In genomic region chr11:82676483-82677094, GRCh38 we compare ENCODE assay signal across 10 cellular contexts. TPM values are rescaled to one million over a fixed set of nuclear protein-coding genes. Genes with fewer than 3 reads are reported as not detected.
DNase-seq lines count a peak whose midpoint lies in the region; ATAC-seq and TF ChIP-seq lines count a peak whose summit lies in the region.
"Had no signal": no experiment of that assay in that cellular context is flagged by ENCODE, and none has a peak within 500 bp of the region (broad histone marks: within the 10 kb centered on the region; RNA-seq: fewer than 3 reads in every experiment).

No MANE protein-coding gene starts in this region.

- TF ChIP-seq CTCF in DOHH2 (IDR thresholded peaks at IDR 0.05; ENCODE audit: low read depth, low read length, poor library complexity, severe bottlenecking) (peak; percentile 65), HFF-Myc (IDR thresholded peaks at IDR 0.05; ENCODE audit: low read depth, low read length, missing control alignments) (peak; percentile 24), WTC11 (IDR thresholded peaks at IDR 0.05) (no peak), mesothelial cell of epicardium (IDR thresholded peaks at IDR 0.05; ENCODE audit: unreplicated experiment) (peak; percentile 32)

- peaks cover under 1% of the 10 kb centered on the region; the same call in 1 of the 2 replicates for H3K36me3 Mint-ChIP-seq in WTC11
- H3K36me3 Mint-ChIP-seq in mesothelial cell of epicardium: no peaks in the 10 kb centered on the region
- no peaks in the 10 kb centered on the region for H3K36me3 Mint-ChIP-seq in activated CD4-positive, alpha-beta T cell treated with anti-CD3 and anti-CD28 coated beads, Interleukin-2, amount 10 ng/mL, durations not matched to agents 7 days and 5 days (ENCODE audit: low read depth)

- H3K27ac ChIP-seq in DOHH2 (ENCODE audit: low read depth, low read length): no peak overlapping the region
- H3K27ac ChIP-seq: spleen had no signal

- no peaks in the 10 kb centered on the region for H4K20me1 ChIP-seq in DOHH2 (ENCODE audit: control insufficient read depth, insufficient read depth, low read depth, low read length)

- H3K27ac Mint-ChIP-seq in WTC11 (peak overlapping the region; percentile 82; the same call in 1 of the 2 replicates), mesothelial cell of epicardium (no peak overlapping the region)
- H3K27ac Mint-ChIP-seq in activated CD4-positive, alpha-beta T cell treated with anti-CD3 and anti-CD28 coated beads, Interleukin-2, amount 10 ng/mL, durations not matched to agents 7 days and 5 days: no peak overlapping the region

- H3K27me3 Mint-ChIP-seq in WTC11 (ENCODE audit: low read depth) (no peaks in the 10 kb centered on the region; the same call in 1 of the 2 replicates), mesothelial cell of epicardium (ENCODE audit: low read depth) (no peaks in the 10 kb centered on the region)
- peaks cover 5% of the 10 kb centered on the region for H3K27me3 Mint-ChIP-seq in activated CD4-positive, alpha-beta T cell treated with anti-CD3 and anti-CD28 coated beads, Interleukin-2, amount 10 ng/mL, durations not matched to agents 7 days and 5 days

- no peak overlapping the region for H3K4me3 Mint-ChIP-seq in WTC11
- no peak overlapping the region for H3K4me3 Mint-ChIP-seq in mesothelial cell of epicardium
- H3K4me3 Mint-ChIP-seq in activated CD4-positive, alpha-beta T cell treated with anti-CD3 and anti-CD28 coated beads, Interleukin-2, amount 10 ng/mL, durations not matched to agents 7 days and 5 days: no peak overlapping the region

- no peaks in the 10 kb centered on the region for H3K9me2 ChIP-seq in DOHH2 (replicated peaks; ENCODE audit: control insufficient read depth, low read length)

- no peak overlapping the region for H3K4me2 ChIP-seq in DOHH2 (ENCODE audit: low read length)

- peaks cover 6% of the 10 kb centered on the region; the same call in 1 of the 2 replicates for H3K9me3 ChIP-seq in DOHH2 (ENCODE audit: control insufficient read depth, insufficient read depth, low read length)
- H3K9me3 ChIP-seq: MG63 had no signal

- ATAC-seq in WTC11 (peak; percentile 16; the same call in 1 of the 2 replicates), HG03521 (IDR thresholded peaks at IDR 0.05; ENCODE audit: unreplicated experiment) (no peak)

- no peak for DNase-seq in HFF-Myc (ENCODE audit: extremely low read depth, low read depth)
- no peak for DNase-seq in WTC11 (ENCODE audit: low spot score)
- no peak for DNase-seq in mesothelial cell of epicardium (ENCODE audit: low spot score in 2 of 2, unreplicated experiment in 2 of 2)
- no peak for DNase-seq in activated CD4-positive, alpha-beta T cell treated with anti-CD3 and anti-CD28 coated beads, Interleukin-2, amount 10 ng/mL, durations not matched to agents 7 days and 5 days
- DNase-seq in NCI-H2029 treated with DMSO at 0.1 percent for 48 hours (lab: John Stamatoyannopoulos, UW): no peak
- no peak for DNase-seq in superior temporal gyrus (ENCODE audit: extremely low spot score)
- DNase-seq: MG63, spleen had no signal

- POLR2A ChIA-PET in WTC11 (lab: Charles Lee): interaction anchor here (0.5 kb wide), 1 partner anchor 168 kb away, joined by 4 read pairs; no protein-coding TSS in a partner anchor
- POLR2A ChIA-PET in activated CD4-positive, alpha-beta T cell treated with anti-CD3 and anti-CD28 coated beads, Interleukin-2, amount 10 ng/mL, durations not matched to agents 7 days and 5 days (lab: Charles Lee): no interaction called here

- H3K4me3 ChIP-seq in DOHH2 (ENCODE audit: low read length) (no peak overlapping the region), HFF-Myc (replicated peaks; ENCODE audit: low read depth, low read length) (no peak overlapping the region)
- H3K4me3 ChIP-seq: MG63, spleen had no signal

- H3K4me1 ChIP-seq in DOHH2 (ENCODE audit: control insufficient read depth, low read length): no peaks in the 10 kb centered on the region
- H3K4me1 ChIP-seq: spleen had no signal

- no peaks in the 10 kb centered on the region for H3F3A ChIP-seq in DOHH2 (ENCODE audit: control insufficient read depth, insufficient read depth)

- H3K9me3 Mint-ChIP-seq in WTC11 (peaks cover 18% of the 10 kb centered on the region), mesothelial cell of epicardium (peaks cover 22% of the 10 kb centered on the region)
- no peaks in the 10 kb centered on the region for H3K9me3 Mint-ChIP-seq in activated CD4-positive, alpha-beta T cell treated with anti-CD3 and anti-CD28 coated beads, Interleukin-2, amount 10 ng/mL, durations not matched to agents 7 days and 5 days

- H3K79me2 ChIP-seq in DOHH2 (ENCODE audit: control insufficient read depth, low read length): no peaks in the 10 kb centered on the region

- CTCF ChIA-PET in WTC11 (lab: Charles Lee): interaction anchor here (1.3 to 1.4 kb wide), 2 partner anchors 19 kb away, joined by 4 to 6 read pairs; no protein-coding TSS in a partner anchor
- CTCF ChIA-PET in activated CD4-positive, alpha-beta T cell treated with anti-CD3 and anti-CD28 coated beads, Interleukin-2, amount 10 ng/mL, durations not matched to agents 7 days and 5 days (lab: Charles Lee): no interaction called here

- H3K36me3 ChIP-seq in DOHH2 (ENCODE audit: control insufficient read depth, low read length): no peaks in the 10 kb centered on the region
- H3K36me3 ChIP-seq: MG63, spleen had no signal

- H3K27me3 ChIP-seq in DOHH2 (ENCODE audit: control insufficient read depth, low read length): no peaks in the 10 kb centered on the region
- H3K27me3 ChIP-seq: MG63, spleen had no signal

- H3K4me1 Mint-ChIP-seq in WTC11: peaks cover 11% of the 10 kb centered on the region
- peaks cover 8% of the 10 kb centered on the region for H3K4me1 Mint-ChIP-seq in mesothelial cell of epicardium
- no peaks in the 10 kb centered on the region for H3K4me1 Mint-ChIP-seq in activated CD4-positive, alpha-beta T cell treated with anti-CD3 and anti-CD28 coated beads, Interleukin-2, amount 10 ng/mL, durations not matched to agents 7 days and 5 days

TF ChIP-seq in WTC11, 78 proteins besides CTCF, POLR2A, EP300 and RAD21 (continues in another document):
- TF ChIP-seq SMAD3 (CRISPR knock-in tag; IDR thresholded peaks at IDR 0.05; ENCODE audit: borderline replicate concordance): no peak
- TF ChIP-seq NR3C1 (CRISPR knock-in tag; conservative IDR thresholded peaks at IDR 0.05; ENCODE audit: low read depth): no peak
- no peak for TF ChIP-seq ZBTB43 (CRISPR knock-in tag; IDR thresholded peaks at IDR 0.05)
- no peak for TF ChIP-seq IRF2 (CRISPR knock-in tag; IDR thresholded peaks at IDR 0.05; ENCODE audit: borderline replicate concordance, low read depth)
- TF ChIP-seq ATF6 (CRISPR knock-in tag; IDR thresholded peaks at IDR 0.05): no peak
- TF ChIP-seq ETV6 (CRISPR knock-in tag; IDR thresholded peaks at IDR 0.05): no peak
- no peak for TF ChIP-seq ELF4 (CRISPR knock-in tag; IDR thresholded peaks at IDR 0.05; ENCODE audit: low read depth)
- no peak for TF ChIP-seq ZNF263 (CRISPR knock-in tag; IDR thresholded peaks at IDR 0.05; ENCODE audit: low read depth)
- no peak for TF ChIP-seq E2F1 (CRISPR knock-in tag; IDR thresholded peaks at IDR 0.05)
- TF ChIP-seq NFYB (CRISPR knock-in tag; conservative IDR thresholded peaks at IDR 0.05; ENCODE audit: low read depth): no peak

RNA-seq across cellular contexts. Expression of gene FAM181B, which starts 57.1 kb away (rescaled TPM):
- total RNA-seq in WTC11 (2021): 0.80 to 1.1 TPM (median 1.0 TPM) in 3 replicates
- 0.40 to 0.47 TPM (median 0.47 TPM) in 3 replicates for total RNA-seq in mesothelial cell of epicardium
- total RNA-seq in activated CD4-positive, alpha-beta T cell treated with anti-CD3 and anti-CD28 coated beads, Interleukin-2, amount 10 ng/mL, durations not matched to agents 7 days and 5 days: not detected
